Comparison of ENCODE assay signal across 31 cellular contexts in the genomic region with DNA sequence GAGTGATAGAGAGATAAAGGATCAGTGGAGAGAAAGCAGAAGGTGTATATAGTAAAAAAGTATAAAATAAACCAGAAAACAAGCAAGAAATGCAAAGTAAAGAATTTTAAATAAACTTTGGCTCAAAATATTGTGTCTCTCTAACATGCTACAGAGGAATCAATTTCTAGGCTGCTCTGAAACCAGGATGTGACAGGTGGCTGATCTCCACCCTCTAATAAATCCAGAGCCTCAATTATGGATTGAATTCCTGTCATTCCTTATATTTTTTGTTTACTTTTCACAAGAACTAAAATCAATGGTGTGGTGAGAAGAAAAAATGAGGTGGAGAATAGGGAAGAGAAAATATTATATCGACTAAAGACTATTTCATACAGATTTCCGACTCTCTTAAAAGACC.
"Had no signal": no experiment of that assay in that cellular context is flagged by ENCODE, and none has a peak within 500 bp of the region (broad histone marks: within the 10 kb centered on the region; RNA-seq: fewer than 3 reads in every experiment).

No MANE protein-coding gene starts in this region.

- H3K36me3 Mint-ChIP-seq: activated naive CD8-positive, alpha-beta T cell had no signal

- H3K36me3 ChIP-seq: esophagus muscularis mucosa, gastrocnemius medialis, heart left ventricle, WERI-Rb-1 had no signal

- H3K4me1 ChIP-seq: esophagus muscularis mucosa, foreskin keratinocyte, gastrocnemius medialis, heart left ventricle had no signal

- H3K27ac ChIP-seq: esophagus muscularis mucosa, foreskin keratinocyte, gastrocnemius medialis, heart left ventricle, WERI-Rb-1 had no signal

- DNase-seq: activated B cell treated with CpG ODN at 0.5 μM for 24 hours; activated CD4-positive, alpha-beta T cell treated with anti-CD3 and anti-CD28 coated beads for 48 hours; activated CD4-positive, alpha-beta T cell treated with anti-CD3 and anti-CD28 coated beads, Interleukin-2, amount 50 U/mL, for 1 hour; activated CD4-positive, alpha-beta T cell treated with anti-CD3 and anti-CD28 coated beads, Interleukin-2, amount 50 U/mL, for 48 hours; activated CD8-positive, alpha-beta memory T cell treated with anti-CD3 and anti-CD28 coated beads for 24 hours; activated CD8-positive, alpha-beta T cell treated with anti-CD3 and anti-CD28 coated beads for 36 hours; activated effector memory CD4-positive, alpha-beta T cell treated with Interleukin-2 at 50 U/mL for 16 hours; activated gamma-delta T cell treated with Interleukin-2 at 50 U/mL for 16 hours; activated naive CD4-positive, alpha-beta T cell treated with anti-CD3 and anti-CD28 coated beads, Interleukin-2, amount 50 U/mL, for 16 hours; activated naive CD4-positive, alpha-beta T cell treated with Interleukin-2 at 50 U/mL for 16 hours; activated T-cell treated with anti-CD3 and anti-CD28 coated beads, Interleukin-2, amount 50 U/mL, for 4 hours; amniotic stem cell; anterior cingulate cortex; caudate nucleus; cortex of kidney; dermis blood vessel endothelial cell; effector CD4-positive, alpha-beta T cell; effector memory CD8-positive, alpha-beta T cell; erythroblast; foreskin keratinocyte; gastrocnemius medialis; glutamatergic neuron; heart left ventricle; T1000; WERI-Rb-1 had no signal

- H3K4me3 Mint-ChIP-seq: activated B cell treated with CpG ODN at 0.5 μM for 24 hours; activated CD8-positive, alpha-beta T cell treated with anti-CD3 and anti-CD28 coated beads for 36 hours; activated naive CD8-positive, alpha-beta T cell; activated T-cell treated with anti-CD3 and anti-CD28 coated beads, Interleukin-2, amount 50 U/mL, for 4 hours; activated T-helper 17 cell treated with anti-CD3 and anti-CD28 coated beads, Interleukin-2, amount 50 U/mL, for 72 hours; effector memory CD8-positive, alpha-beta T cell; T-helper 1 cell treated with Interleukin-12 subunit alpha and Interleukin-12 subunit beta and Interleukin-4 antibody, amounts not matched to agents 30 μg/mL and 1 μg/mL, for 36 hours; T-helper 2 cell treated with Interferon-gamma antibody and Interleukin-4, amounts not matched to agents 5 μg/mL and 100 μg/mL, for 36 hours had no signal

- H3K27me3 Mint-ChIP-seq: activated B cell treated with CpG ODN at 0.5 μM for 24 hours; activated CD8-positive, alpha-beta T cell treated with anti-CD3 and anti-CD28 coated beads for 36 hours; activated naive CD8-positive, alpha-beta T cell; activated T-helper 17 cell treated with anti-CD3 and anti-CD28 coated beads, Interleukin-2, amount 50 U/mL, for 72 hours; effector memory CD8-positive, alpha-beta T cell had no signal

- ATAC-seq: activated CD4-positive, CD25-positive, alpha-beta regulatory T cell treated with anti-CD3 and anti-CD28 coated beads, Interleukin-2, amount 50 U/mL, for 24 hours; activated CD8-positive, alpha-beta T cell treated with anti-CD3 and anti-CD28 coated beads for 36 hours; activated T-cell treated with anti-CD3 and anti-CD28 coated beads, Interleukin-2, amount 50 U/mL, for 4 hours; activated T-helper 17 cell treated with anti-CD3 and anti-CD28 coated beads, Interleukin-2, amount 50 U/mL, for 72 hours; effector memory CD8-positive, alpha-beta T cell; foreskin keratinocyte; gastrocnemius medialis; heart left ventricle had no signal

- H3K27ac Mint-ChIP-seq: activated B cell treated with CpG ODN at 0.5 μM for 24 hours; activated CD8-positive, alpha-beta T cell treated with anti-CD3 and anti-CD28 coated beads for 36 hours; activated naive CD8-positive, alpha-beta T cell; activated T-helper 17 cell treated with anti-CD3 and anti-CD28 coated beads, Interleukin-2, amount 50 U/mL, for 72 hours; effector memory CD8-positive, alpha-beta T cell; T-helper 1 cell treated with Interleukin-12 subunit alpha and Interleukin-12 subunit beta and Interleukin-4 antibody, amounts not matched to agents 30 μg/mL and 1 μg/mL, for 36 hours; T-helper 2 cell treated with Interferon-gamma antibody and Interleukin-4, amounts not matched to agents 5 μg/mL and 100 μg/mL, for 36 hours had no signal

- H3K4me1 Mint-ChIP-seq: activated B cell treated with CpG ODN at 0.5 μM for 24 hours; activated T-helper 17 cell treated with anti-CD3 and anti-CD28 coated beads, Interleukin-2, amount 50 U/mL, for 72 hours had no signal

- H3K27me3 ChIP-seq: esophagus muscularis mucosa, foreskin keratinocyte, gastrocnemius medialis, heart left ventricle had no signal

- H3K9me3 ChIP-seq: esophagus muscularis mucosa, gastrocnemius medialis had no signal

- H3K4me3 ChIP-seq: esophagus muscularis mucosa, gastrocnemius medialis, heart left ventricle had no signal
